9 cellular contexts compared by ENCODE assay signal in the genomic region with DNA sequence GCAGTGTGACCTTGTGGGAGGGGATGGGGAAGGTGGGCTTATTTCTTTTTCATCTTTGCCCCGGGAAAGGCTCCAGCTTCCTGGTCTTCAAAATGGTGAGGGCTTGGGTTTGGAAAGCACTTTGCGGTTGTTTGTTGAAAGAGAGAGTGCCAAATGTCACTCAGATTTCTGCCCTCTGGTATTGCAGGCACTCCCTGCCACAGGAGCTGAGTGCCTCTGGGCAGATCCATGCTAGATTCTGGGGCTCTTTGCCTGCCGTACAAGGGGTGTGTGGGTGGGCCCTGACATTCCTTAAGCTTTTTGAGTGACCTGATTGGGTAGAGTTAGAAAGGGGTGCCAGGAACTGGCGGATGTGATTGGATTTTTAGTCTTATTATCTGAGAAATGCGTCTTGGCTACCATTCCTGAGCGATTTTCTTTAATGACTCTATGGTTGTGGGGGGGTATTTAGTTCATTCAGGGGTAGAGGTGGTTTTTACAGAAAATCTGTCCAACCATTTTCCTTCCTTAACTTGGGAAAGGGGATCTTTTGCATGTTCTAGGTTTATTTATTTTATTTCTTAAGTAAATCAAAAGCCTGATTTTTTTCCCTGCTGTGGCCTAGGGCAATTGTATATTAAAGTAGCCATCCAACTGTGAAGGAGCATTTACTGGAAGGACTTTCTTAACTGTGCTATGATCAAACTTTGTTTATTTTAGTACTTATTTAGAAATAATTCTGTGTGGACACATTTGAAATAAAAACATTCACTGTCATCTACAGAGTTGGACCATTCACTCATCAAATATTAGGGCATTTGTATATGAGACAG. TPM values are rescaled to one million over a fixed set of nuclear protein-coding genes. Genes with fewer than 3 reads are reported as not detected.
DNase-seq lines count a peak whose midpoint lies in the region; ATAC-seq and TF ChIP-seq lines count a peak whose summit lies in the region.
"Had no signal": no experiment of that assay in that cellular context is flagged by ENCODE, and none has a peak within 500 bp of the region (broad histone marks: within the 10 kb centered on the region; RNA-seq: fewer than 3 reads in every experiment).

No MANE protein-coding gene starts in this region.

- in situ Hi-C loops in astrocyte of the cerebellum (cut with HindIII; ENCODE audit: low sequenced_read_pairs) = no loop called here

- intact Hi-C loops in left cardiac atrium (cut with DNase I) (loop anchor here in 1 of 2 donors (5.0 to 10.0 kb wide), 2 partner anchors 61 to 128 kb away; no protein-coding TSS in a partner anchor), left ventricle myocardium superior (cut with micrococcal nuclease) (no loop called here)

- no peak for ATAC-seq in left cardiac atrium
- no peak for ATAC-seq in left ventricle myocardium superior
- no peak for ATAC-seq in HG02870 (IDR thresholded peaks at IDR 0.05; ENCODE audit: unreplicated experiment)
- ATAC-seq in HG02763 (IDR thresholded peaks at IDR 0.05; ENCODE audit: unreplicated experiment) = no peak
- no peak for ATAC-seq in activated CD4-positive, CD25-positive, alpha-beta regulatory T cell treated with anti-CD3 and anti-CD28 coated beads, Interleukin-2, amount 50 U/mL, for 24 hours

- TF ChIP-seq CTCF in astrocyte of the cerebellum (IDR thresholded peaks at IDR 0.05; ENCODE audit: low read depth, low read length, missing control alignments) = no peak

- peak overlapping the region; percentile 67 for H3K4me3 ChIP-seq in astrocyte of the cerebellum (ENCODE audit: low read depth, low read length)

- DNase-seq in left cardiac atrium = peak; percentile 57
- no peak for DNase-seq in left ventricle myocardium superior
- peak; percentile 76 for DNase-seq in astrocyte of the cerebellum (ENCODE audit: low read depth)
- peak; percentile 42 for DNase-seq in kidney glomerular epithelial cell (lab: John Stamatoyannopoulos, UW)
- DNase-seq in putamen (ENCODE audit: low spot score) = no peak
- DNase-seq: activated CD4-positive, alpha-beta T cell treated with anti-CD3 and anti-CD28 coated beads, Interleukin-2, amount 50 U/mL, for 4 hours had no signal

RNA-seq across cellular contexts. Expression of a gene that starts 3.2 kb away (rescaled TPM):
- 10 to 100 TPM; 68.2 to 68.5 TPM for total RNA-seq in left cardiac atrium
- 69.7 TPM for total RNA-seq in left ventricle myocardium superior

RNA-seq across cellular contexts. Expression of a gene that starts 13.4 kb away (rescaled TPM):
- total RNA-seq in left cardiac atrium (100 to 1,000 TPM; 109 to 110 TPM), left ventricle myocardium superior (85.2 TPM)

Comparison
In these comparisons a context has a peak if more than half of its experiments do, and no peak if none do; other contexts are left out.
1. DNase-seq: peak in left cardiac atrium (single experiment), astrocyte of the cerebellum (single experiment) and kidney glomerular epithelial cell (single experiment); none in left ventricle myocardium superior (single experiment) and putamen (single experiment).